7 cellular contexts compared by ENCODE assay signal in the genomic region with DNA sequence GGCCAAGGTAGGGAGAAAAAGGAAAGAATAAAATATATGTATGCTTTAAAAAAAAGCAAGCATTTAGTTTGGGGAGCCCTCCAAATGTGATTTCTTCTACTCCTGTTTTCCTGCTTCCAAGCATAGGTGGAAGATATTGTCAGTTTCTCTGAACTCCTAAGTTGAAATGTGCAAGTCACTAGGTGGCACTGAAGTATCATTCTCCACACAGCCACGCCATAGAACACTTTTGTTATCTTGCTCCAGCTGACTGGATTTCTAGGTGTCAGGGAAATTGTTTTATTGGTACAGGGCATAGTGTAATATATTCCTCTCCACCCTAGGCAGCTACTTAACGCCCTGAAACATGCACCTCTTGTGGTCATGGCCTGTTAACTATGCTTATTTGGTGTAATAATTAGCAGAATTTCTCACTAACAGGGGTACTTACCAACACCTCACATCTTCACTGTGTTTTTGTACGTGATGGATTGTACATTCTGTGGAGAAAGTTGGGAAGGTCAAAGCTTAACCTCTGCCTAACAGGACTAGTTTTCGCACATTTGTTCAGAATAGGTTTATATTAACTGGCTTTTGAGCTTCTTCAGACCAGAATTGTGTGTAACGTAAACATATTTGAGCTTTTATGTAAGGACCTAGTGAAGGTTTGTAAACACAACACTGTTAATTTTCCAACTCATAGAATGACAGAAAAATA.
DNase-seq lines count a peak whose midpoint lies in the region; ATAC-seq, FAIRE-seq and TF ChIP-seq lines count a peak whose summit lies in the region.

No MANE protein-coding gene starts in this region.

- intact Hi-C loops in kidney (cut with DNase I): no loop called here

- H3K27me3 ChIP-seq in tibial nerve: no peaks in the 10 kb centered on the region

- no peak for TF ChIP-seq EP300 in tibial nerve (IDR thresholded peaks at IDR 0.05)

- peak; percentile 96 for FAIRE-seq in kidney (lab: Jason Lieb, UNC)

- H3K9me3 ChIP-seq in kidney (ENCODE audit: control insufficient read depth in 1 of 2, low read length in 2 of 2) (no peaks in the 10 kb centered on the region), tibial nerve (no peaks in the 10 kb centered on the region)

- H3K4me1 ChIP-seq in kidney (ENCODE audit: control insufficient read depth in 1 of 2, insufficient read depth in 1 of 2, low read depth in 1 of 2, low read length in 2 of 2) (peaks cover 4 to 22% of the 10 kb centered on the region in 2 donors), tibial nerve (peaks cover 0 to 92% (median 20%) of the 10 kb centered on the region in 4 donors)

- H3K36me3 ChIP-seq in kidney (ENCODE audit: control insufficient read depth in 1 of 2, insufficient read depth in 2 of 2, low read length in 2 of 2) (no peaks in the 10 kb centered on the region), tibial nerve (no peaks in the 10 kb centered on the region)

- ATAC-seq in HG03097 (IDR thresholded peaks at IDR 0.05; ENCODE audit: low FRiP score, unreplicated experiment): peak; percentile 53
- ATAC-seq in HG02884 (IDR thresholded peaks at IDR 0.05; ENCODE audit: unreplicated experiment): no peak

- TF ChIP-seq POLR2A in tibial nerve (IDR thresholded peaks at IDR 0.05): no peak

- H3K4me3 ChIP-seq in kidney (ENCODE audit: low read length in 2 of 2): peak overlapping the region in 1 of 2 donors; percentile 29
- no peak overlapping the region for H3K4me3 ChIP-seq in tibial nerve

- WGBS in tibial nerve, 2 donors: 53 to 60% methylated on average over 5 of the region's 5 CpGs

- H3K27ac ChIP-seq in kidney (ENCODE audit: low read depth in 2 of 2, low read length in 2 of 2) (no peak overlapping the region), tibial nerve (no peak overlapping the region)

- H3K9ac ChIP-seq in kidney (ENCODE audit: low read length in 2 of 2): no peak overlapping the region

- TF ChIP-seq CTCF in kidney (IDR thresholded peaks at IDR 0.05; ENCODE audit: borderline replicate concordance, extremely low read depth, insufficient read depth): peak; percentile 78
- peak; percentile 26 to 55 (median 50) for TF ChIP-seq CTCF in tibial nerve (IDR thresholded peaks at IDR 0.05)

- peak; percentile 36 for DNase-seq in GDM1 (lab: John Stamatoyannopoulos, UW)
- peak; percentile 22 for DNase-seq in NCI-H345 treated with DMSO at 0.1 percent for 48 hours (lab: John Stamatoyannopoulos, UW; ENCODE audit: unreplicated experiment)
- DNase-seq in brain pericyte (ENCODE audit: low read depth, low spot score): peak; percentile 22
- no peak for DNase-seq in kidney
- DNase-seq in tibial nerve (ENCODE audit: low spot score in 2 of 2): peak in 1 of 2 donors; percentile 28
